Comparison of ENCODE assay signal across 1 cellular context in genomic region chr2:10434885-10435419, GRCh38.
TF ChIP-seq lines count a peak whose summit lies in the region.

No MANE protein-coding gene starts in this region.

TF ChIP-seq in HepG2, 621 proteins besides CTCF, POLR2A, EP300 and RAD21 (continued from another document and continues in another):
- TF ChIP-seq HOMEZ (CRISPR knock-in tag; IDR thresholded peaks at IDR 0.05; ENCODE audit: low read depth) (peak; percentile 51; the same call in 1 of the 2 replicates), ZNF644 (CRISPR knock-in tag; IDR thresholded peaks at IDR 0.05; ENCODE audit: low read depth) (no peak), ZNF776 (CRISPR knock-in tag; IDR thresholded peaks at IDR 0.05) (no peak), IRF2 (CRISPR knock-in tag; IDR thresholded peaks at IDR 0.05) (peak; percentile 85; the same call in 1 of the 2 replicates), ZNF543 (CRISPR knock-in tag; IDR thresholded peaks at IDR 0.05) (no peak), ZNF263 (CRISPR knock-in tag; IDR thresholded peaks at IDR 0.05) (peak; percentile 13; the same call in 1 of the 2 replicates), ZNF569 (CRISPR knock-in tag; IDR thresholded peaks at IDR 0.05; ENCODE audit: borderline replicate concordance) (no peak), ZFY (CRISPR knock-in tag; IDR thresholded peaks at IDR 0.05) (peak; percentile 41; the same call in 1 of the 2 replicates), ZNF484 (CRISPR knock-in tag; IDR thresholded peaks at IDR 0.05; ENCODE audit: borderline replicate concordance, low read depth) (no peak), HOXA5 (CRISPR knock-in tag; IDR thresholded peaks at IDR 0.05) (peak; percentile 60; the same call in 1 of the 2 replicates), NR2F1 (CRISPR knock-in tag; IDR thresholded peaks at IDR 0.05) (peak in 1 of 2 experiments; percentile 6; a peak in 1 of 4 replicates), NR2F6 (IDR thresholded peaks at IDR 0.05) (no peak), NR2F6 (CRISPR knock-in tag; IDR thresholded peaks at IDR 0.05) (peak; percentile 64; the same call in 1 of the 2 replicates), ZNF687 (CRISPR knock-in tag; IDR thresholded peaks at IDR 0.05) (peak; percentile 58), ZBTB7B (CRISPR knock-in tag; IDR thresholded peaks at IDR 0.05) (peak; percentile 90), TP53 (CRISPR knock-in tag; conservative IDR thresholded peaks at IDR 0.05) (0 out of 2 replicates have a peak, but pooled peaks have one; percentile 18), NFKBIZ (CRISPR knock-in tag; IDR thresholded peaks at IDR 0.05) (no peak), MIER3 (CRISPR knock-in tag; IDR thresholded peaks at IDR 0.05; ENCODE audit: borderline replicate concordance) (peak; percentile 63; the same call in 1 of the 2 replicates), SAP130 (CRISPR knock-in tag; IDR thresholded peaks at IDR 0.05; ENCODE audit: low read depth) (peak; percentile 67), ZNF260 (CRISPR knock-in tag; IDR thresholded peaks at IDR 0.05; ENCODE audit: borderline replicate concordance, low read depth) (no peak), TBX2 (CRISPR knock-in tag; IDR thresholded peaks at IDR 0.05; ENCODE audit: borderline replicate concordance) (peak; percentile 57; the same call in 1 of the 2 replicates), ZNF766 (CRISPR knock-in tag; IDR thresholded peaks at IDR 0.05; ENCODE audit: borderline replicate concordance) (no peak), GATAD2A (CRISPR knock-in tag; IDR thresholded peaks at IDR 0.05) (peak; percentile 76), BCLAF1 (IDR thresholded peaks at IDR 0.05) (no peak), ZMYM4 (CRISPR knock-in tag; IDR thresholded peaks at IDR 0.05) (peak; percentile 29; the same call in 1 of the 2 replicates), STAG1 (CRISPR knock-in tag; IDR thresholded peaks at IDR 0.05) (peak; percentile 100), RFXANK (CRISPR knock-in tag; IDR thresholded peaks at IDR 0.05) (0 out of 2 replicates have a peak, but pooled peaks have one; percentile 76), SSRP1 (CRISPR knock-in tag; IDR thresholded peaks at IDR 0.05) (no peak), E2F1 (CRISPR knock-in tag; IDR thresholded peaks at IDR 0.05) (peak; percentile 51; the same call in 1 of the 2 replicates), ZUFSP (CRISPR knock-in tag; IDR thresholded peaks at IDR 0.05; ENCODE audit: borderline replicate concordance) (no peak), ZNF230 (CRISPR knock-in tag; IDR thresholded peaks at IDR 0.05) (peak; percentile 91; the same call in 1 of the 2 replicates), LCORL (IDR thresholded peaks at IDR 0.05) (no peak), LCORL (CRISPR knock-in tag; IDR thresholded peaks at IDR 0.05) (peak; percentile 71), KLF6 (CRISPR knock-in tag; IDR thresholded peaks at IDR 0.05) (peak; percentile 79; the same call in 1 of the 2 replicates), NR3C1 (CRISPR knock-in tag; IDR thresholded peaks at IDR 0.05) (no peak), ZNF598 (CRISPR knock-in tag; IDR thresholded peaks at IDR 0.05; ENCODE audit: borderline replicate concordance) (no peak), PATZ1 (CRISPR knock-in tag; IDR thresholded peaks at IDR 0.05) (peak; percentile 71), ZNF556 (CRISPR knock-in tag; IDR thresholded peaks at IDR 0.05; ENCODE audit: borderline replicate concordance) (peak; percentile 53; the same call in 1 of the 2 replicates), TARDBP (CRISPR knock-in tag; IDR thresholded peaks at IDR 0.05) (0 out of 2 replicates have a peak, but pooled peaks have one; percentile 30), BCL6 (CRISPR knock-in tag; IDR thresholded peaks at IDR 0.05) (peak; percentile 91), CHD2 (IDR thresholded peaks at IDR 0.05; ENCODE audit: low read depth, low read length) (0 out of 2 replicates have a peak, but pooled peaks have one; percentile 31), ZBTB1 (CRISPR knock-in tag; IDR thresholded peaks at IDR 0.05; ENCODE audit: borderline replicate concordance) (no peak), NFE2L2 (IDR thresholded peaks at IDR 0.05; ENCODE audit: low read length) (no peak), SALL1 (CRISPR knock-in tag; IDR thresholded peaks at IDR 0.05) (peak; percentile 85), FOXA1 (IDR thresholded peaks at IDR 0.05) (no peak), FOXA1 (CRISPR knock-in tag; IDR thresholded peaks at IDR 0.05) (peak; percentile 54), ELF3 (CRISPR knock-in tag; IDR thresholded peaks at IDR 0.05) (0 out of 2 replicates have a peak, but pooled peaks have one; percentile 34), BORCS8-MEF2B (CRISPR knock-in tag; IDR thresholded peaks at IDR 0.05) (peak; percentile 44; the same call in 1 of the 2 replicates), RXRB (CRISPR knock-in tag; IDR thresholded peaks at IDR 0.05; ENCODE audit: borderline replicate concordance) (peak; percentile 60; the same call in 1 of the 2 replicates), ERF (CRISPR knock-in tag; IDR thresholded peaks at IDR 0.05) (peak; percentile 83), NFKB2 (CRISPR knock-in tag; IDR thresholded peaks at IDR 0.05; ENCODE audit: borderline replicate concordance) (peak; percentile 74; the same call in 1 of the 2 replicates), ZNF205 (CRISPR knock-in tag; IDR thresholded peaks at IDR 0.05) (peak; percentile 81; the same call in 1 of the 2 replicates), ZNF580 (CRISPR knock-in tag; IDR thresholded peaks at IDR 0.05; ENCODE audit: borderline replicate concordance, low read depth) (0 out of 2 replicates have a peak, but pooled peaks have one; percentile 80), ZGPAT (CRISPR knock-in tag; IDR thresholded peaks at IDR 0.05) (peak; percentile 64), TAF1 (CRISPR knock-in tag; IDR thresholded peaks at IDR 0.05) (0 out of 2 replicates have a peak, but pooled peaks have one; percentile 18)
